In genomic region chr11:68780829-68781228, GRCh38 we compare ENCODE assay signal across 10 cellular contexts. TPM values are rescaled to one million over a fixed set of nuclear protein-coding genes. Genes with fewer than 3 reads are reported as not detected.
A peak's percentile ranks its signal among the peaks of the same experiment; 100 is the strongest.
DNase-seq lines count a peak whose midpoint lies in the region; ATAC-seq and TF ChIP-seq lines count a peak whose summit lies in the region.
"Had no signal": no experiment of that assay in that cellular context is flagged by ENCODE, and none has a peak within 500 bp of the region (broad histone marks: within the 10 kb centered on the region; RNA-seq: fewer than 3 reads in every experiment).

No MANE protein-coding gene starts in this region.

- 39 to 56% methylated on average over 3 to 4 of the region's 4 CpGs for WGBS in body of pancreas, 2 donors

- H3K4me3 ChIP-seq in body of pancreas = no peak overlapping the region

- H3K4me1 ChIP-seq in body of pancreas = peaks cover 3% of the 10 kb centered on the region

- in situ Hi-C loops in Caki2 (cut with HindIII; ENCODE audit: low pct_unique_long_range_greater_than_20kb, low sequenced_read_pairs) = no loop called here

- H3K9me3 ChIP-seq in body of pancreas = no peaks in the 10 kb centered on the region

- no peak overlapping the region for H3K27ac ChIP-seq in body of pancreas

- intact Hi-C loops in body of pancreas (cut with DNase I) = no loop called here

- TF ChIP-seq POLR2A in body of pancreas (IDR thresholded peaks at IDR 0.05) = no peak

- no peaks in the 10 kb centered on the region for H3K27me3 ChIP-seq in body of pancreas

- DNase-seq in Caki2 (ENCODE audit: low read depth) (peak; percentile 19), HuH-7 (ENCODE audit: low spot score) (peak; percentile 74), body of pancreas (peak; percentile 47 to 72 (median 54)), iris pigment epithelial cell (ENCODE audit: low read depth) (peak; percentile 14), Ammon's horn (ENCODE audit: low spot score) (no peak)
- DNase-seq: amniotic stem cell, MV-4-11 had no signal

- no peak for TF ChIP-seq CTCF in body of pancreas (IDR thresholded peaks at IDR 0.05)

- peaks cover 4 to 10% of the 10 kb centered on the region in 2 donors for H3K36me3 ChIP-seq in body of pancreas (replicated peaks in 1 of 2; ENCODE audit: insufficient read depth in 1 of 2, low read depth in 2 of 2)

- peak; percentile 65 for ATAC-seq in body of pancreas
- no peak for ATAC-seq in HG03139 (IDR thresholded peaks at IDR 0.05; ENCODE audit: unreplicated experiment)
- no peak for ATAC-seq in HG03342 (IDR thresholded peaks at IDR 0.05; ENCODE audit: unreplicated experiment)
- no peak for ATAC-seq in GM19324 (IDR thresholded peaks at IDR 0.05; ENCODE audit: low FRiP score, unreplicated experiment)

RNA-seq across cellular contexts. Expression of gene TESMIN, which starts 29.5 kb away (rescaled TPM):
- 2.4 and 8.9 TPM in 2 replicates for total RNA-seq in Caki2 (2014; rRNA removed; shearing (Covaris generic); ENCODE audit: low replicate concordance)
- 1 to 10 TPM; 1.6 to 7.9 TPM for total RNA-seq in body of pancreas
